In genomic region chr22:47370448-47371262, GRCh38 we compare ENCODE assay signal across 20 cellular contexts.
DNase-seq lines count a peak whose midpoint lies in the region; ATAC-seq, FAIRE-seq and TF ChIP-seq lines count a peak whose summit lies in the region.
"Had no signal": no experiment of that assay in that cellular context is flagged by ENCODE, and none has a peak within 500 bp of the region (broad histone marks: within the 10 kb centered on the region; RNA-seq: fewer than 3 reads in every experiment).

No MANE protein-coding gene starts in this region.

- H3K27me3 Mint-ChIP-seq in H9 (ENCODE audit: low read depth) (peaks cover 4% of the 10 kb centered on the region), osteocyte (ENCODE audit: unreplicated experiment) (no peaks in the 10 kb centered on the region)

- H3K27me3 ChIP-seq in H9 (ENCODE audit: insufficient read depth, low read length) (no peaks in the 10 kb centered on the region; the same call in 1 of the 2 replicates), PC-3 (ENCODE audit: low read length) (no peaks in the 10 kb centered on the region), bronchial epithelial cell (ENCODE audit: control insufficient read depth, insufficient read depth, low read length) (no peaks in the 10 kb centered on the region)
- H3K27me3 ChIP-seq: right atrium auricular region, tibial nerve had no signal

- H2AK5ac ChIP-seq in H9 (ENCODE audit: insufficient read length, low read length): no peak overlapping the region

- no peaks in the 10 kb centered on the region for H3K79me1 ChIP-seq in H9 (ENCODE audit: insufficient read depth, low read depth, low read length, poor library complexity, severe bottlenecking)

- peaks cover 94% of the 10 kb centered on the region for H3K9me3 ChIP-seq in H9 (ENCODE audit: control insufficient read depth, low read depth, low read length)
- H3K9me3 ChIP-seq in PC-3 (ENCODE audit: low read length): no peaks in the 10 kb centered on the region
- H3K9me3 ChIP-seq: heart left ventricle, right atrium auricular region had no signal

- DNase-seq in H9 (no peak), PC-3 (peak; percentile 7), bronchial epithelial cell (ENCODE audit: low read depth) (no peak), osteocyte (ENCODE audit: extremely low spot score, unreplicated experiment) (peak; percentile 79), COLO829 (ENCODE audit: low spot score) (no peak), MV-4-11 (lab: John Stamatoyannopoulos, UW) (no peak)
- DNase-seq: activated naive CD4-positive, alpha-beta T cell treated with Interleukin-2 at 50 U/mL for 16 hours; amygdala; heart left ventricle; NCI-H2171 treated with DMSO at 0.1 percent for 48 hours; NCI-H774; nucleus accumbens; PC-9; stimulated activated CD4-positive, alpha-beta T cell treated with anti-CD3 and anti-CD28 coated beads, Interleukin-15, amount 100 ng/mL, for 24 hours; T1000 had no signal

- H3K4ac ChIP-seq in H9 (ENCODE audit: low read depth, low read length): no peak overlapping the region

- H3K4me1 Mint-ChIP-seq in H9 (no peaks in the 10 kb centered on the region), osteocyte (ENCODE audit: unreplicated experiment) (no peaks in the 10 kb centered on the region)

- H3K56ac ChIP-seq in H9 (ENCODE audit: insufficient read length, low read depth, low read length): no peak overlapping the region

- no peak overlapping the region for H2BK12ac ChIP-seq in H9 (ENCODE audit: insufficient read length, low read depth, low read length)

- H3K4me3 Mint-ChIP-seq in H9 (no peak overlapping the region), osteocyte (ENCODE audit: unreplicated experiment) (no peak overlapping the region)

- H4K8ac ChIP-seq in H9 (replicated peaks; ENCODE audit: insufficient read length, low read depth, low read length): peak overlapping the region; percentile 70

- no peak overlapping the region for H4K91ac ChIP-seq in H9 (ENCODE audit: insufficient read length, low read depth, low read length)

- BruUV-seq in PC-3 (replicated peaks; lab: Mats Ljungman, UMichigan): no TSS peak

- H3T11ph ChIP-seq in H9 (ENCODE audit: low read length): no peak overlapping the region

- H2AFZ ChIP-seq in H9 (ENCODE audit: low read length): no peak overlapping the region
- no peak overlapping the region for H2AFZ ChIP-seq in PC-3 (ENCODE audit: low read length)
- H2AFZ ChIP-seq: PC-9 had no signal

- H3K4me1 ChIP-seq in H9 (ENCODE audit: insufficient read depth, low read length): no peaks in the 10 kb centered on the region
- H3K4me1 ChIP-seq in PC-3 (ENCODE audit: insufficient read depth, low read length): no peaks in the 10 kb centered on the region
- H3K4me1 ChIP-seq: heart left ventricle, right atrium auricular region, tibial nerve had no signal

- no peak overlapping the region for H3K14ac ChIP-seq in H9 (ENCODE audit: insufficient read depth, low read length)

- H3K27ac Mint-ChIP-seq in H9 (no peak overlapping the region), osteocyte (ENCODE audit: unreplicated experiment) (no peak overlapping the region)

- H3K23me2 ChIP-seq in H9 (ENCODE audit: insufficient read length, low read depth, low read length, poor library complexity, severe bottlenecking): no peaks in the 10 kb centered on the region

- TF ChIP-seq CTCF in H9 (conservative IDR thresholded peaks at IDR 0.05): no peak
- no peak for TF ChIP-seq CTCF in PC-3 (conservative IDR thresholded peaks at IDR 0.05; ENCODE audit: low read depth, low read length)
- no peak for TF ChIP-seq CTCF in bronchial epithelial cell (IDR thresholded peaks at IDR 0.05; ENCODE audit: insufficient read depth, low read length, severe bottlenecking)
- TF ChIP-seq CTCF in osteocyte (IDR thresholded peaks at IDR 0.05): no peak

- CTCF ChIA-PET in PC-3 (lab: Charles Lee): no interaction called here

- no CpG with 5 or more reads among the region's 18 CpGs for WGBS in H9 (ENCODE audit: extremely low coverage, insufficient read length, low lambda C conversion rate)

- intact Hi-C loops in PC-3 (cut with micrococcal nuclease): no loop called here

- no peak overlapping the region for H2BK5ac ChIP-seq in H9 (ENCODE audit: insufficient read length, low read length)

- no peak overlapping the region for H2BK120ac ChIP-seq in H9 (ENCODE audit: low read depth, low read length, poor library complexity, severe bottlenecking)

- POLR2A ChIA-PET in PC-3 (lab: Charles Lee; ENCODE audit: unreplicated experiment): no interaction called here

- no peak overlapping the region for H3K18ac ChIP-seq in H9 (ENCODE audit: insufficient read length, low read depth, low read length)

- H3K79me2 ChIP-seq in H9 (ENCODE audit: insufficient read depth, low read length): no peaks in the 10 kb centered on the region
- H3K79me2 ChIP-seq in PC-3 (ENCODE audit: low read length): no peaks in the 10 kb centered on the region

- no peak overlapping the region for H3K4me2 ChIP-seq in H9 (ENCODE audit: insufficient read depth, insufficient read length, low read length)
- no peak overlapping the region for H3K4me2 ChIP-seq in PC-3 (ENCODE audit: low read length)
- H3K4me2 ChIP-seq: PC-9 had no signal

- H3K23ac ChIP-seq in H9 (ENCODE audit: insufficient read length, low read depth, low read length): no peak overlapping the region

- H4K20me1 ChIP-seq in H9 (ENCODE audit: control insufficient read depth, insufficient read depth, insufficient read length) (peaks cover 2% of the 10 kb centered on the region), PC-3 (ENCODE audit: low read length) (no peaks in the 10 kb centered on the region)

- H3K4me3 ChIP-seq in PC-3 (ENCODE audit: low read length): no peak overlapping the region
- no peak overlapping the region for H3K4me3 ChIP-seq in bronchial epithelial cell (ENCODE audit: low read depth, low read length)
- H3K4me3 ChIP-seq: heart left ventricle, PC-9, right atrium auricular region, SK-N-MC, tibial nerve had no signal

- no peaks in the 10 kb centered on the region for H3F3A ChIP-seq in PC-3 (ENCODE audit: low read length, unreplicated experiment)

- peak overlapping the region; percentile 80 for H4K5ac ChIP-seq in H9 (ENCODE audit: insufficient read length, low read depth, low read length)

- H3K36me3 ChIP-seq in PC-3 (ENCODE audit: low read depth, low read length) (no peaks in the 10 kb centered on the region), bronchial epithelial cell (ENCODE audit: control insufficient read depth, insufficient read depth, low read length) (no peaks in the 10 kb centered on the region)
- H3K36me3 ChIP-seq: heart left ventricle, right atrium auricular region, tibial nerve had no signal

- H3K27ac ChIP-seq in H9 (ENCODE audit: insufficient read length, low read depth, low read length): no peak overlapping the region
- 0 out of 2 replicates have a peak overlapping the region, but pooled peaks have one; percentile 11 for H3K27ac ChIP-seq in PC-3 (ENCODE audit: low read length)
- H3K27ac ChIP-seq: heart left ventricle, PC-9, right atrium auricular region, SK-N-MC, tibial nerve had no signal

- no peak overlapping the region for H2BK20ac ChIP-seq in H9 (ENCODE audit: low read depth, low read length, poor library complexity, severe bottlenecking)

- H2BK15ac ChIP-seq in H9 (ENCODE audit: low read depth, low read length): no peak overlapping the region; the same call in 1 of the 2 replicates

- ATAC-seq in PC-3 (no peak), HG03139 (IDR thresholded peaks at IDR 0.05; ENCODE audit: unreplicated experiment) (no peak), GM21515 (IDR thresholded peaks at IDR 0.05; ENCODE audit: unreplicated experiment) (no peak)
- ATAC-seq: heart left ventricle had no signal

- H3K36me3 Mint-ChIP-seq in H9 (ENCODE audit: insufficient read depth in 1 of 3, low read depth in 3 of 3) (peaks cover 16 to 37% (median 18%) of the 10 kb centered on the region in 3 experiments; a peak in 5 of 7 replicates), osteocyte (ENCODE audit: unreplicated experiment) (no peaks in the 10 kb centered on the region)

- H3K9ac ChIP-seq in H9 (ENCODE audit: extremely low read depth, insufficient read length, low read length) (no peak overlapping the region), PC-3 (ENCODE audit: low read length) (no peak overlapping the region)

- FAIRE-seq in bronchial epithelial cell (lab: Jason Lieb, UNC): peak; percentile 82

- peaks cover 93 to 99% of the 10 kb centered on the region in 2 experiments for H3K9me3 Mint-ChIP-seq in H9
- H3K9me3 Mint-ChIP-seq in osteocyte (ENCODE audit: unreplicated experiment): peaks cover 9% of the 10 kb centered on the region

- no peaks in the 10 kb centered on the region for H3K9me2 ChIP-seq in PC-3 (replicated peaks; ENCODE audit: low read length)

Comparison
In these comparisons a context has a peak if more than half of its experiments do, and no peak if none do; other contexts are left out.
1. DNase-seq: peak in PC-3 (single experiment) and osteocyte (single experiment); none in H9 (single experiment), bronchial epithelial cell (single experiment), COLO829 (single experiment) and MV-4-11 (single experiment).